8 cellular contexts compared by ENCODE assay signal in genomic region chr2:47033102-47033880, GRCh38.
DNase-seq lines count a peak whose midpoint lies in the region; ATAC-seq and TF ChIP-seq lines count a peak whose summit lies in the region.

No MANE protein-coding gene starts in this region.

- WGBS in mammary epithelial cell (ENCODE audit: low coverage, missing lambda C conversion rate) = 66% methylated on average over 12 of the region's 12 CpGs

- no peaks in the 10 kb centered on the region for H4K20me1 ChIP-seq in mammary epithelial cell (ENCODE audit: insufficient read depth, low read length)

- no TSS peak for BruUV-seq in mammary epithelial cell (replicated peaks; lab: Mats Ljungman, UMichigan)

- CTCF ChIA-PET in mammary epithelial cell (lab: Charles Lee; ENCODE audit: low non-redundant PET) = no interaction called here

- H3K4me3 ChIP-seq in right atrium auricular region = no peak overlapping the region
- no peak overlapping the region for H3K4me3 ChIP-seq in mammary epithelial cell (replicated peaks in 1 of 3; ENCODE audit: insufficient read depth in 1 of 3, low read depth in 2 of 3, low read length in 3 of 3)
- H3K4me3 ChIP-seq in mucosa of stomach (ENCODE audit: low read length) = no peak overlapping the region

- no peaks in the 10 kb centered on the region for H3K79me2 ChIP-seq in mammary epithelial cell (ENCODE audit: insufficient read depth, low read length)

- H2AFZ ChIP-seq in mammary epithelial cell (ENCODE audit: low read depth, low read length) = no peak overlapping the region

- dilution Hi-C loops in mammary epithelial cell (cut with HindIII; ENCODE audit: low sequenced_read_pairs) = no loop called here

- no peak for ATAC-seq in Right ventricle myocardium superior (ENCODE audit: poor library complexity)
- no peak for ATAC-seq in GM18517 (IDR thresholded peaks at IDR 0.05; ENCODE audit: unreplicated experiment)

- no peak for DNase-seq in right atrium auricular region (ENCODE audit: low spot score)
- DNase-seq in Right ventricle myocardium superior = no peak
- no peak for DNase-seq in mammary epithelial cell
- no peak for DNase-seq in posterior cingulate gyrus
- no peak for DNase-seq in cerebellar nuclear complex (lab: John Stamatoyannopoulos, UW)
- no peak for DNase-seq in activated CD4-positive, CD25-positive, alpha-beta regulatory T cell treated with anti-CD3 and anti-CD28 coated beads, Interleukin-2, amount 50 U/mL, for 72 hours

- peak overlapping the region; percentile 91 to 94 for H3K27ac ChIP-seq in right atrium auricular region
- H3K27ac ChIP-seq in mammary epithelial cell (ENCODE audit: insufficient read depth, low read depth, low read length) = peak overlapping the region; percentile 98

- in situ Hi-C loops in mammary epithelial cell (cut with MboI; ENCODE audit: low sequenced_read_pairs in 2 of 2) = no loop called here

- H3K9ac ChIP-seq in mammary epithelial cell (ENCODE audit: insufficient read depth, low read length) (peak overlapping the region; percentile 91), mucosa of stomach (ENCODE audit: low read length) (peak overlapping the region; percentile 66)

- no peaks in the 10 kb centered on the region for H3K9me3 ChIP-seq in right atrium auricular region
- H3K9me3 ChIP-seq in mammary epithelial cell (replicated peaks; ENCODE audit: insufficient read depth, low read length) = no peaks in the 10 kb centered on the region
- no peaks in the 10 kb centered on the region for H3K9me3 ChIP-seq in mucosa of stomach (ENCODE audit: control insufficient read depth, low read length)

- H3K36me3 ChIP-seq in right atrium auricular region (peaks cover 20% of the 10 kb centered on the region), mammary epithelial cell (ENCODE audit: insufficient read depth, low read length) (peaks cover 12% of the 10 kb centered on the region), mucosa of stomach (ENCODE audit: control insufficient read depth, insufficient read depth, low read length) (peaks cover 13% of the 10 kb centered on the region)

- intact Hi-C loops in Right ventricle myocardium superior (cut with DNase I) = no loop called here
- intact Hi-C loops in mammary epithelial cell (cut with micrococcal nuclease) = no loop called here
- intact Hi-C loops in posterior cingulate gyrus (cut with DNase I) = no loop called here

- H3K27me3 ChIP-seq in right atrium auricular region = no peaks in the 10 kb centered on the region
- H3K27me3 ChIP-seq in mammary epithelial cell (ENCODE audit: insufficient read depth, low read length) = no peaks in the 10 kb centered on the region
- no peaks in the 10 kb centered on the region for H3K27me3 ChIP-seq in mucosa of stomach (ENCODE audit: control insufficient read depth, insufficient read depth, low read length)

- TF ChIP-seq CTCF in right atrium auricular region (IDR thresholded peaks at IDR 0.05) = no peak
- TF ChIP-seq CTCF in mammary epithelial cell (conservative IDR thresholded peaks at IDR 0.05 in 1 of 2, IDR thresholded peaks at IDR 0.05 in 1 of 2; ENCODE audit: extremely low read depth in 1 of 2, insufficient read depth in 1 of 2, low read depth in 1 of 2, low read length in 2 of 2) = no peak

- peaks cover 0 to 84% of the 10 kb centered on the region in 2 donors for H3K4me1 ChIP-seq in right atrium auricular region
- peaks cover 41% of the 10 kb centered on the region for H3K4me1 ChIP-seq in mammary epithelial cell (ENCODE audit: insufficient read depth, low read length)
- H3K4me1 ChIP-seq in mucosa of stomach (ENCODE audit: control insufficient read depth, insufficient read depth, low read length) = peaks cover 54% of the 10 kb centered on the region

- H3K4me2 ChIP-seq in mammary epithelial cell (ENCODE audit: insufficient read depth, low read depth, low read length) = peak overlapping the region; percentile 63
